23 cellular contexts compared by ENCODE assay signal in genomic region chr1:207034208-207034607, GRCh38. TPM values are rescaled to one million over a fixed set of nuclear protein-coding genes. Genes with fewer than 3 reads are reported as not detected.
DNase-seq lines count a peak whose midpoint lies in the region; ATAC-seq and TF ChIP-seq lines count a peak whose summit lies in the region.
"Had no signal": no experiment of that assay in that cellular context is flagged by ENCODE, and none has a peak within 500 bp of the region (broad histone marks: within the 10 kb centered on the region; RNA-seq: fewer than 3 reads in every experiment).

No MANE protein-coding gene starts in this region.

- H3K36me3 Mint-ChIP-seq in Calu3 (ENCODE audit: insufficient read depth, unreplicated experiment), result peaks cover 45% of the 10 kb centered on the region
- H3K36me3 Mint-ChIP-seq in MCF 10A (ENCODE audit: insufficient read depth, unreplicated experiment), result no peaks in the 10 kb centered on the region
- no peaks in the 10 kb centered on the region for H3K36me3 Mint-ChIP-seq in activated CD8-positive, alpha-beta T cell treated with anti-CD3 and anti-CD28 coated beads for 36 hours (ENCODE audit: low read depth)
- H3K36me3 Mint-ChIP-seq: brain; CD8-positive, alpha-beta T cell had no signal

- H3K27ac Mint-ChIP-seq in Calu3 (ENCODE audit: unreplicated experiment) (peak overlapping the region; percentile 98), MCF 10A (ENCODE audit: low read depth, unreplicated experiment) (peak overlapping the region; percentile 61)
- no peak overlapping the region for H3K27ac Mint-ChIP-seq in activated CD8-positive, alpha-beta T cell treated with anti-CD3 and anti-CD28 coated beads for 36 hours
- H3K27ac Mint-ChIP-seq: activated naive CD8-positive, alpha-beta T cell treated with anti-CD3 and anti-CD28 coated beads, Interleukin-2, amount 50 U/mL, for 24 hours; brain; CD8-positive, alpha-beta T cell had no signal

- BruUV-seq in Calu3 (replicated peaks; lab: Mats Ljungman, UMichigan) (no TSS peak), MCF 10A (replicated peaks; lab: Mats Ljungman, UMichigan) (no TSS peak)

- H3K4me3 Mint-ChIP-seq in Calu3 (ENCODE audit: low read depth, unreplicated experiment) (no peak overlapping the region), MCF 10A (ENCODE audit: unreplicated experiment) (no peak overlapping the region)
- H3K4me3 Mint-ChIP-seq in activated CD8-positive, alpha-beta T cell treated with anti-CD3 and anti-CD28 coated beads for 36 hours, result no peak overlapping the region
- H3K4me3 Mint-ChIP-seq: activated naive CD8-positive, alpha-beta T cell treated with anti-CD3 and anti-CD28 coated beads, Interleukin-2, amount 50 U/mL, for 24 hours; brain; CD8-positive, alpha-beta T cell had no signal

- DNase-seq in Calu3 (no peak), M059J (ENCODE audit: low read depth) (peak; percentile 17), MCF 10A (ENCODE audit: unreplicated experiment) (no peak), mucosa of descending colon (no peak), sciatic nerve (ENCODE audit: low spot score) (no peak), foreskin fibroblast (no peak)
- no peak for DNase-seq in activated CD8-positive, alpha-beta T cell treated with anti-CD3 and anti-CD28 coated beads for 36 hours
- DNase-seq: activated CD4-positive, alpha-beta T cell treated with anti-CD3 and anti-CD28 coated beads, Interleukin-2, amount 50 U/mL, for 4 hours; activated effector memory CD4-positive, alpha-beta T cell treated with anti-CD3 and anti-CD28 coated beads, Interleukin-2, amount 50 U/mL, for 16 hours; activated naive CD8-positive, alpha-beta T cell treated with anti-CD3 and anti-CD28 coated beads, Interleukin-2, amount 50 U/mL, for 24 hours; CD8-positive, alpha-beta T cell; cortex of kidney; islet precursor cell; NCI-H1417 treated with DMSO at 0.1 percent for 48 hours; NCI-H510A treated with DMSO at 0.1 percent for 48 hours; occipital lobe; right cardiac atrium; SIG-M5; T-helper 1 cell had no signal

- H3K4me1 ChIP-seq in mucosa of descending colon (ENCODE audit: low read depth), result peaks cover 18% of the 10 kb centered on the region
- H3K4me1 ChIP-seq: HAP-1 had no signal

- no peaks in the 10 kb centered on the region for H3K36me3 ChIP-seq in mucosa of descending colon (ENCODE audit: low read depth)
- H3K36me3 ChIP-seq: HAP-1 had no signal

- H3K9me3 Mint-ChIP-seq in Calu3 (ENCODE audit: low read depth, unreplicated experiment) (no peaks in the 10 kb centered on the region), MCF 10A (ENCODE audit: unreplicated experiment) (no peaks in the 10 kb centered on the region)
- H3K9me3 Mint-ChIP-seq in activated CD8-positive, alpha-beta T cell treated with anti-CD3 and anti-CD28 coated beads for 36 hours, result no peaks in the 10 kb centered on the region
- H3K9me3 Mint-ChIP-seq: activated naive CD8-positive, alpha-beta T cell treated with anti-CD3 and anti-CD28 coated beads, Interleukin-2, amount 50 U/mL, for 24 hours; brain; CD8-positive, alpha-beta T cell had no signal

- H3K4me1 Mint-ChIP-seq in Calu3 (ENCODE audit: low read depth, unreplicated experiment) (peaks cover 12% of the 10 kb centered on the region), MCF 10A (ENCODE audit: insufficient read depth, unreplicated experiment) (peaks cover 62% of the 10 kb centered on the region)
- H3K4me1 Mint-ChIP-seq in activated CD8-positive, alpha-beta T cell treated with anti-CD3 and anti-CD28 coated beads for 36 hours (ENCODE audit: low read depth), result no peaks in the 10 kb centered on the region
- H3K4me1 Mint-ChIP-seq: activated naive CD8-positive, alpha-beta T cell treated with anti-CD3 and anti-CD28 coated beads, Interleukin-2, amount 50 U/mL, for 24 hours had no signal

- ATAC-seq in mucosa of descending colon (peak; percentile 6), sciatic nerve (no peak), GM18907 (IDR thresholded peaks at IDR 0.05; ENCODE audit: unreplicated experiment) (no peak)
- no peak for ATAC-seq in activated CD8-positive, alpha-beta T cell treated with anti-CD3 and anti-CD28 coated beads for 36 hours
- ATAC-seq: CD8-positive, alpha-beta T cell; right cardiac atrium had no signal

- CTCF ChIA-PET in Calu3 (lab: Charles Lee) (interaction anchor here (1.5 to 4.9 kb wide), 6 partner anchors 9 to 52 kb away, joined by 3 to 54 read pairs (median 12); partner anchors contain the start of genes PFKFB2 and YOD1), MCF 10A (lab: Yijun Ruan, JAX) (interaction anchor here (0.6 to 17.4 kb wide), 11 partner anchors 12 to 929 kb away, joined by 3 to 280 read pairs (median 6); no protein-coding TSS in a partner anchor)
- CTCF ChIA-PET in activated CD8-positive, alpha-beta T cell treated with anti-CD3 and anti-CD28 coated beads for 36 hours (lab: Charles Lee), result interaction anchor here (1.2 to 3.3 kb wide), 4 partner anchors 15 to 169 kb away, joined by 3 to 16 read pairs (median 10); partner anchors contain the start of gene IL20

- no peaks in the 10 kb centered on the region for H3K27me3 Mint-ChIP-seq in Calu3 (ENCODE audit: unreplicated experiment)
- no peaks in the 10 kb centered on the region for H3K27me3 Mint-ChIP-seq in MCF 10A (ENCODE audit: insufficient read depth, unreplicated experiment)
- H3K27me3 Mint-ChIP-seq in activated CD8-positive, alpha-beta T cell treated with anti-CD3 and anti-CD28 coated beads for 36 hours, result peaks cover 26% of the 10 kb centered on the region

- intact Hi-C loops in Calu3 (cut with micrococcal nuclease; ENCODE audit: unreplicated experiment) (no loop called here), MCF 10A (cut with micrococcal nuclease) (loop anchor here (5.0 kb wide), 1 partner anchor 288 kb away; the partner anchor contains the start of gene CD55), mucosa of descending colon (cut with DNase I, micrococcal nuclease) (no loop called here), sciatic nerve (cut with DNase I) (no loop called here)
- intact Hi-C loops in activated CD8-positive, alpha-beta T cell treated with anti-CD3 and anti-CD28 coated beads for 36 hours (cut with micrococcal nuclease), result no loop called here

- H3K4me3 ChIP-seq in mucosa of descending colon, result no peak overlapping the region
- H3K4me3 ChIP-seq in foreskin fibroblast (ENCODE audit: low read depth in 1 of 2, low read length in 2 of 2), result no peak overlapping the region
- H3K4me3 ChIP-seq: HAP-1 had no signal

- no peak for TF ChIP-seq CTCF in Calu3 (IDR thresholded peaks at IDR 0.05; ENCODE audit: unreplicated experiment)
- no peak for TF ChIP-seq CTCF in MCF 10A (IDR thresholded peaks at IDR 0.05; ENCODE audit: unreplicated experiment)
- no peak for TF ChIP-seq CTCF in mucosa of descending colon (IDR thresholded peaks at IDR 0.05)
- TF ChIP-seq CTCF in activated CD8-positive, alpha-beta T cell treated with anti-CD3 and anti-CD28 coated beads for 36 hours (IDR thresholded peaks at IDR 0.05), result no peak
- TF ChIP-seq CTCF in foreskin fibroblast (IDR thresholded peaks at IDR 0.05; ENCODE audit: low read depth, low read length), result no peak

- no peaks in the 10 kb centered on the region for H3K9me3 ChIP-seq in mucosa of descending colon
- H3K9me3 ChIP-seq: HAP-1 had no signal

- POLR2A ChIA-PET in MCF 10A (lab: Yijun Ruan, JAX), result interaction anchor here (1.2 to 33.4 kb wide), 7 partner anchors 8 to 288 kb away, joined by 3 to 2100 read pairs (median 164); partner anchors contain the start of genes C1orf116, CD55, PFKFB2 and YOD1
- POLR2A ChIA-PET in activated CD8-positive, alpha-beta T cell treated with anti-CD3 and anti-CD28 coated beads for 36 hours (lab: Charles Lee), result no interaction called here

RNA-seq across cellular contexts. Expression of gene C1orf116, which starts 1.7 kb away (rescaled TPM):
- total RNA-seq in Calu3 (2022) (106 and 124 TPM in 2 replicates), MCF 10A (2022) (35.4 and 35.5 TPM in 2 replicates), mucosa of descending colon (10 to 100 TPM in 2 of 3 donors, 1 to 10 TPM in 1; 8.7 to 31.0 (median 25.4) TPM), sciatic nerve (0.49 TPM)
- total RNA-seq in M059J (2014; rRNA removed; shearing (Covaris generic)), result not detected in 2 replicates
- total RNA-seq in activated CD8-positive, alpha-beta T cell treated with anti-CD3 and anti-CD28 coated beads for 36 hours, result under 1 TPM; 0.07 to 0.13 TPM
- total RNA-seq: lung microvascular endothelial cell, occipital lobe had no signal

RNA-seq across cellular contexts. Expression of gene YOD1, which starts 16.8 kb away (rescaled TPM):
- total RNA-seq in Calu3 (2022) (17.7 and 22.4 TPM in 2 replicates), MCF 10A (2022) (19.2 and 24.2 TPM in 2 replicates), mucosa of descending colon (1 to 10 TPM; 5.8 to 7.8 (median 7.8) TPM), sciatic nerve (15.3 TPM)
- 5.1 and 6.0 TPM in 2 replicates for total RNA-seq in M059J (2014; rRNA removed; shearing (Covaris generic))
- total RNA-seq in activated CD8-positive, alpha-beta T cell treated with anti-CD3 and anti-CD28 coated beads for 36 hours, result 1 to 10 TPM; 7.4 to 7.5 TPM

RNA-seq across cellular contexts. Expression of gene PFKFB2, which starts 18.9 kb away (rescaled TPM):
- total RNA-seq in Calu3 (2022), result 52.0 and 54.4 TPM in 2 replicates
- total RNA-seq in M059J (2014; rRNA removed; shearing (Covaris generic)), result 6.4 and 6.5 TPM in 2 replicates
- total RNA-seq in MCF 10A (2022), result 21.1 and 22.0 TPM in 2 replicates
- total RNA-seq in mucosa of descending colon, result 100 to 1,000 TPM in 1 of 3 donors, 10 to 100 TPM in 2; 45.1 to 118 (median 90.2) TPM
- 16.7 TPM for total RNA-seq in sciatic nerve
- 1 to 10 TPM; 3.5 to 4.3 TPM for total RNA-seq in activated CD8-positive, alpha-beta T cell treated with anti-CD3 and anti-CD28 coated beads for 36 hours

RNA-seq across cellular contexts. Expression of gene C4BPB, which starts 54.5 kb away (rescaled TPM):
- total RNA-seq in Calu3 (2022), result 7.5 and 10.2 TPM in 2 replicates
- not detected in 2 replicates for total RNA-seq in M059J (2014; rRNA removed; shearing (Covaris generic))
- not detected in 2 replicates for total RNA-seq in MCF 10A (2022)
- total RNA-seq in mucosa of descending colon, result 10 to 100 TPM in 1 of 3 donors, 1 to 10 TPM in 2; 4.4 to 20.0 (median 7.2) TPM
- total RNA-seq in sciatic nerve, result 1.8 TPM
- total RNA-seq in activated CD8-positive, alpha-beta T cell treated with anti-CD3 and anti-CD28 coated beads for 36 hours, result 1 to 10 TPM; 2.1 to 2.2 TPM
- total RNA-seq: lung microvascular endothelial cell, occipital lobe had no signal
